8 cellular contexts compared by ENCODE assay signal in genomic region chr4:10157478-10158354, GRCh38. TPM values are rescaled to one million over a fixed set of nuclear protein-coding genes. Genes with fewer than 3 reads are reported as not detected.
DNase-seq lines count a peak whose midpoint lies in the region; ATAC-seq and TF ChIP-seq lines count a peak whose summit lies in the region.

No MANE protein-coding gene starts in this region.

- peaks cover 31% of the 10 kb centered on the region for H3K4me1 ChIP-seq in CD8-positive, alpha-beta memory T cell (ENCODE audit: insufficient read depth, low read length)
- H3K4me1 ChIP-seq in neutrophil (ENCODE audit: control insufficient read depth in 1 of 2, insufficient read depth in 1 of 2, low read depth in 1 of 2, low read length in 1 of 2) = peaks cover 28 to 31% of the 10 kb centered on the region in 2 experiments
- H3K4me1 ChIP-seq in vagina = no peaks in the 10 kb centered on the region

- H3K27ac Mint-ChIP-seq in CD8-positive, alpha-beta memory T cell = no peak overlapping the region

- no peak for TF ChIP-seq POLR2A in vagina (IDR thresholded peaks at IDR 0.05)

- POLR2A ChIA-PET in CD8-positive, alpha-beta memory T cell (lab: Charles Lee) = no interaction called here

- H3K4me1 Mint-ChIP-seq in CD8-positive, alpha-beta memory T cell = peaks cover 21 to 32% (median 26%) of the 10 kb centered on the region in 3 donors
- H3K4me1 Mint-ChIP-seq in activated T-cell treated with anti-CD3 and anti-CD28 coated beads, Interleukin-2, amount 50 U/mL, for 4 hours (ENCODE audit: low read depth) = peaks cover 36% of the 10 kb centered on the region

- peak; percentile 69 for ATAC-seq in GM19043 (IDR thresholded peaks at IDR 0.05; ENCODE audit: low read depth, unreplicated experiment)
- peak; percentile 67 for ATAC-seq in HG03378 (IDR thresholded peaks at IDR 0.05; ENCODE audit: unreplicated experiment)
- ATAC-seq in activated T-cell treated with anti-CD3 and anti-CD28 coated beads, Interleukin-2, amount 50 U/mL, for 4 hours = peak; percentile 54 to 59

- CTCF ChIA-PET in CD8-positive, alpha-beta memory T cell (lab: Charles Lee) = interaction anchor here (1.0 to 5.7 kb wide), 4 partner anchors 245 to 383 kb away, joined by 4 to 42 read pairs (median 4); no protein-coding TSS in a partner anchor

- intact Hi-C loops in vagina (cut with DNase I) = no loop called here

- H3K27me3 ChIP-seq in CD8-positive, alpha-beta memory T cell (ENCODE audit: insufficient read depth, low read length, poor library complexity, severe bottlenecking) = no peaks in the 10 kb centered on the region
- H3K27me3 ChIP-seq in neutrophil = no peaks in the 10 kb centered on the region
- H3K27me3 ChIP-seq in vagina = no peaks in the 10 kb centered on the region

- no peaks in the 10 kb centered on the region for H3K9me3 Mint-ChIP-seq in CD8-positive, alpha-beta memory T cell
- no peaks in the 10 kb centered on the region for H3K9me3 Mint-ChIP-seq in activated T-cell treated with anti-CD3 and anti-CD28 coated beads, Interleukin-2, amount 50 U/mL, for 4 hours

- peaks cover 0 to 4% of the 10 kb centered on the region in 2 donors for H3K27me3 Mint-ChIP-seq in CD8-positive, alpha-beta memory T cell
- H3K27me3 Mint-ChIP-seq in activated T-cell treated with anti-CD3 and anti-CD28 coated beads, Interleukin-2, amount 50 U/mL, for 4 hours (ENCODE audit: low read depth) = no peaks in the 10 kb centered on the region

- DNase-seq in CD8-positive, alpha-beta memory T cell = peak in 3 of 5 donors; percentile 11 to 57 (median 29)
- DNase-seq in NCI-H774 (lab: John Stamatoyannopoulos, UW) (peak; percentile 74), fibroblast of the conjunctiva (ENCODE audit: low read depth) (peak; percentile 77), vagina (ENCODE audit: extremely low spot score in 2 of 2) (no peak)
- peak; percentile 18 for DNase-seq in activated T-cell treated with anti-CD3 and anti-CD28 coated beads, Interleukin-2, amount 50 U/mL, for 4 hours

- H3K36me3 Mint-ChIP-seq in CD8-positive, alpha-beta memory T cell = no peaks in the 10 kb centered on the region
- H3K36me3 Mint-ChIP-seq in activated T-cell treated with anti-CD3 and anti-CD28 coated beads, Interleukin-2, amount 50 U/mL, for 4 hours (ENCODE audit: insufficient read depth) = no peaks in the 10 kb centered on the region

- TF ChIP-seq CTCF in neutrophil (IDR thresholded peaks at IDR 0.05) (peak; percentile 86), vagina (IDR thresholded peaks at IDR 0.05) (peak; percentile 50 to 72 (median 65))

- no peak overlapping the region for H3K4me3 ChIP-seq in CD8-positive, alpha-beta memory T cell (ENCODE audit: low read length)
- H3K4me3 ChIP-seq in neutrophil (ENCODE audit: low read depth in 1 of 2, low read length in 1 of 2) = no peak overlapping the region
- no peak overlapping the region for H3K4me3 ChIP-seq in vagina

- no peaks in the 10 kb centered on the region for H3K36me3 ChIP-seq in CD8-positive, alpha-beta memory T cell (ENCODE audit: insufficient read depth, low read length)
- no peaks in the 10 kb centered on the region for H3K36me3 ChIP-seq in neutrophil
- H3K36me3 ChIP-seq in vagina = no peaks in the 10 kb centered on the region

- H3K27ac ChIP-seq in CD8-positive, alpha-beta memory T cell (ENCODE audit: low read depth, low read length) = no peak overlapping the region
- peak overlapping the region; percentile 60 for H3K27ac ChIP-seq in neutrophil
- H3K27ac ChIP-seq in vagina = no peak overlapping the region

- no peak overlapping the region for H3K4me3 Mint-ChIP-seq in CD8-positive, alpha-beta memory T cell
- H3K4me3 Mint-ChIP-seq in activated T-cell treated with anti-CD3 and anti-CD28 coated beads, Interleukin-2, amount 50 U/mL, for 4 hours = no peak overlapping the region

- H3K9me3 ChIP-seq in CD8-positive, alpha-beta memory T cell (ENCODE audit: low read length) = no peaks in the 10 kb centered on the region
- no peaks in the 10 kb centered on the region for H3K9me3 ChIP-seq in neutrophil
- no peaks in the 10 kb centered on the region for H3K9me3 ChIP-seq in vagina

RNA-seq across cellular contexts. Expression of gene WDR1, which starts 41.1 kb away (rescaled TPM):
- total RNA-seq in CD8-positive, alpha-beta memory T cell = 100 to 1,000 TPM; 409 TPM
- 377 TPM for polyA plus RNA-seq in CD8-positive, alpha-beta memory T cell
- total RNA-seq in activated T-cell treated with anti-CD3 and anti-CD28 coated beads, Interleukin-2, amount 50 U/mL, for 4 hours = 100 to 1,000 TPM; 291 to 356 (median 334) TPM
- 159 TPM for total RNA-seq in vagina

Comparison
In these comparisons a context has a peak if more than half of its experiments do, and no peak if none do; other contexts are left out.
1. DNase-seq: peak in CD8-positive, alpha-beta memory T cell (3 of 5), NCI-H774 (single experiment), activated T-cell treated with anti-CD3 and anti-CD28 coated beads, Interleukin-2, amount 50 U/mL, for 4 hours (single experiment) and fibroblast of the conjunctiva (single experiment); none in vagina (0 of 2).
2. Peak in every context shown above with its lines, with median percentiles within 50 percentile points of each other: ATAC-seq.